In the genomic region with DNA sequence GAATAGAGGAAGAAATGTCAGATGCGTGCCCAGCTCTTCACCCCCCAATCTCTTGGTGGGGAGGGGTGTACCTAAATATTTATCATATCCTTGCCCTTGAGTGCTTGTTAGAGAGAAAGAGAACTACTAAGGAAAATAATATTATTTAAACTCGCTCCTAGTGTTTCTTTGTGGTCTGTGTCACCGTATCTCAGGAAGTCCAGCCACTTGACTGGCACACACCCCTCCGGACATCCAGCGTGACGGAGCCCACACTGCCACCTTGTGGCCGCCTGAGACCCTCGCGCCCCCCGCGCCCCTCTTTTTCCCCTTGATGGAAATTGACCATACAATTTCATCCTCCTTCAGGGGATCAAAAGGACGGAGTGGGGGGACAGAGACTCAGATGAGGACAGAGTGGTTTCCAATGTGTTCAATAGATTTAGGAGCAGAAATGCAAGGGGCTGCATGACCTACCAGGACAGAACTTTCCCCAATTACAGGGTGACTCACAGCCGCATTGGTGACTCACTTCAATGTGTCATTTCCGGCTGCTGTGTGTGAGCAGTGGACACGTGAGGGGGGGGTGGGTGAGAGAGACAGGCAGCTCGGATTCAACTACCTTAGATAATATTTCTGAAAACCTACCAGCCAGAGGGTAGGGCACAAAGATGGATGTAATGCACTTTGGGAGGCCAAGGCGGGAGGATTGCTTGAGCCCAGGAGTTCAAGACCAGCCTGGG, we compare ENCODE assay signal across 8 cellular contexts. TPM values are rescaled to one million over a fixed set of nuclear protein-coding genes. Genes with fewer than 3 reads are reported as not detected.
DNase-seq lines count a peak whose midpoint lies in the region; ATAC-seq and TF ChIP-seq lines count a peak whose summit lies in the region.

No MANE protein-coding gene starts in this region.

- no peaks in the 10 kb centered on the region for H3K36me3 ChIP-seq in breast epithelium

- POLR2A ChIA-PET in HEK293T (lab: Yijun Ruan, JAX) = interaction anchor here (1.0 to 1.5 kb wide), 3 partner anchors 15 to 106 kb away, joined by 3 to 4 read pairs (median 3); a partner anchor contains a TSS

- DNase-seq in Daoy (ENCODE audit: low read depth) = peak; percentile 100
- peak; percentile 75 for DNase-seq in HEK293T (ENCODE audit: extremely low spot score)
- peak; percentile 71 for DNase-seq in NCI-H146 (lab: John Stamatoyannopoulos, UW)
- DNase-seq in breast epithelium (ENCODE audit: low spot score in 2 of 2) = peak; percentile 60 to 72
- peak; percentile 96 for DNase-seq in kidney tubule cell (ENCODE audit: low spot score)
- peak; percentile 84 for DNase-seq in stimulated activated CD4-positive, alpha-beta T cell treated with anti-CD3 and anti-CD28 coated beads, Interleukin-4, amount 100 ng/mL, for 1 hour

- H3K4me1 ChIP-seq in breast epithelium = no peaks in the 10 kb centered on the region

- TF ChIP-seq CTCF in VCaP (conservative IDR thresholded peaks at IDR 0.05) (peak; percentile 94), breast epithelium (IDR thresholded peaks at IDR 0.05) (peak; percentile 63 to 87 (median 74))

- H3K9me3 ChIP-seq in breast epithelium = no peaks in the 10 kb centered on the region

- peak overlapping the region; percentile 4 to 45 (median 7) for H3K4me3 ChIP-seq in breast epithelium

- no peak for TF ChIP-seq POLR2A in breast epithelium (IDR thresholded peaks at IDR 0.05)

- H3K27ac ChIP-seq in VCaP (peak overlapping the region; percentile 34), breast epithelium (peak overlapping the region; percentile 40 to 62)

- intact Hi-C loops in breast epithelium (cut with DNase I; ENCODE audit: low total_unique reads) = no loop called here

- no peak for ATAC-seq in GM18870 (IDR thresholded peaks at IDR 0.05; ENCODE audit: unreplicated experiment)

- CTCF ChIA-PET in HEK293T (lab: Yijun Ruan, JAX) = interaction anchor here (0.6 to 8.3 kb wide), 11 partner anchors 10 to 473 kb away, joined by 3 to 112 read pairs (median 3); a partner anchor contains a TSS

- H3K27me3 ChIP-seq in breast epithelium = no peaks in the 10 kb centered on the region

TF ChIP-seq in HEK293T, 16 proteins besides CTCF, POLR2A, EP300 and RAD21:
- TF ChIP-seq ELF4 (IDR thresholded peaks at IDR 0.05) (no peak), CTBP1 (IDR thresholded peaks at IDR 0.05; ENCODE audit: borderline replicate concordance) (no peak), ZNF384 (IDR thresholded peaks at IDR 0.05) (no peak), SP1 (IDR thresholded peaks at IDR 0.05) (no peak), NFRKB (IDR thresholded peaks at IDR 0.05) (no peak), SUZ12 (IDR thresholded peaks at IDR 0.05) (no peak), TARDBP (IDR thresholded peaks at IDR 0.05) (no peak), HDGF (IDR thresholded peaks at IDR 0.05; ENCODE audit: borderline replicate concordance) (no peak), LEF1 (IDR thresholded peaks at IDR 0.05; ENCODE audit: borderline replicate concordance) (no peak), FOXA1 (IDR thresholded peaks at IDR 0.05) (no peak), L3MBTL2 (conservative IDR thresholded peaks at IDR 0.05) (peak; percentile 34; the same call in 1 of the 2 replicates), FOXM1 (IDR thresholded peaks at IDR 0.05; ENCODE audit: borderline replicate concordance) (no peak)
- TF ChIP-seq, protein P1, sequence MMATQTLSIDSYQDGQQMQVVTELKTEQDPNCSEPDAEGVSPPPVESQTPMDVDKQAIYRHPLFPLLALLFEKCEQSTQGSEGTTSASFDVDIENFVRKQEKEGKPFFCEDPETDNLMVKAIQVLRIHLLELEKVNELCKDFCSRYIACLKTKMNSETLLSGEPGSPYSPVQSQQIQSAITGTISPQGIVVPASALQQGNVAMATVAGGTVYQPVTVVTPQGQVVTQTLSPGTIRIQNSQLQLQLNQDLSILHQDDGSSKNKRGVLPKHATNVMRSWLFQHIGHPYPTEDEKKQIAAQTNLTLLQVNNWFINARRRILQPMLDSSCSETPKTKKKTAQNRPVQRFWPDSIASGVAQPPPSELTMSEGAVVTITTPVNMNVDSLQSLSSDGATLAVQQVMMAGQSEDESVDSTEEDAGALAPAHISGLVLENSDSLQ (IDR thresholded peaks at IDR 0.05) = 0 out of 2 replicates have a peak, but pooled peaks have one; percentile 32

RNA-seq across cellular contexts. Expression of a gene that starts 11.4 kb away (rescaled TPM):
- 674 and 845 TPM in 2 replicates for total RNA-seq in Daoy (2014; rRNA removed; shearing (Covaris generic))
- 10 to 100 TPM in 1 of 3 donors, 1 to 10 TPM in 2; 6.2 to 24.3 (median 7.4) TPM for total RNA-seq in breast epithelium

RNA-seq across cellular contexts. Expression of a gene that starts 16.0 kb away (rescaled TPM):
- total RNA-seq in Daoy (2014; rRNA removed; shearing (Covaris generic)) = 320 and 364 TPM in 2 replicates
- total RNA-seq in breast epithelium = 10 to 100 TPM; 29.6 to 55.7 (median 44.6) TPM

RNA-seq across cellular contexts. Expression of a gene that starts 27.1 kb away (rescaled TPM):
- total RNA-seq in Daoy (2014; rRNA removed; shearing (Covaris generic)) = 6.5 and 10.3 TPM in 2 replicates
- under 1 TPM in 1 of 3 donors, not detected in 2; 0.16 TPM for total RNA-seq in breast epithelium

RNA-seq across cellular contexts. Expression of a gene that starts 41.8 kb away (rescaled TPM):
- not detected in 2 replicates for total RNA-seq in Daoy (2014; rRNA removed; shearing (Covaris generic))
- total RNA-seq in breast epithelium = not detected

RNA-seq across cellular contexts. Expression of a gene that starts 53.0 kb away (rescaled TPM):
- 9.8 and 12.6 TPM in 2 replicates for total RNA-seq in Daoy (2014; rRNA removed; shearing (Covaris generic))
- total RNA-seq in breast epithelium = 10 to 100 TPM; 14.1 to 21.6 (median 19.9) TPM

Comparison
In these comparisons a context has a peak if more than half of its experiments do, and no peak if none do; other contexts are left out.
1. RNA of a gene that starts 11.4 kb away (total RNA-seq): 674 to 845 TPM in Daoy; 6.2 to 24.3 TPM in breast epithelium; every median in the first group is over 10 times any median in the second.
2. Peak in every context shown above with its lines, with median percentiles within 50 percentile points of each other: DNase-seq.